ENCODE assay signal across 8 cellular contexts in the genomic region with DNA sequence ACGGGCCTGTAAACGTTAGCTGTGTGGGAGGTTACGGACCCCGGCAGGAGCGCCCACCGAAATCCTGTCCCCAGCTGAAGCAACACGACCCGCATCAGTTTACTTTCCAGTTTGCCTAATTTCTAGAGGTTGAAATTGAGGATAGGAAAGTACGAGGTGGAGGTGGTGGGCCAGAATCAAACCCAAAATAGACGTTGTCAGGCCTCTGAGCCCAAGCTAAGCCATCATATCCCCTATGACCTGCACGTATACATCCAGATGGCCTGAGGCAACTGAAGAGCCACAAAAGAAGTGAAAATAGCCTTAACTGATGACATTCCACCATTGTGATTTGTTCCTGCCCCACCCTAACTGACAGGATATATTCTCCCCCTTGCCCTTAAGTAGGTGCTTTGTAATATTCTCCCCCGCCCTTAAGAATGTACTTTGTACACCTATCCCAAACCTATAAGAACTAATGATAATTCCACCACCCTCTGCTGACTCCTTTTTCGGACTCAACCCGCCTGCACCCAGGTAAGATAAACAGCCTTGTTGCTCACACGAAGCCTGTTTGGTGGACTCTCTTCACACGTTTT. TPM values are rescaled to one million over a fixed set of nuclear protein-coding genes. Genes with fewer than 3 reads are reported as not detected.
A peak's percentile ranks its signal among the peaks of the same experiment; 100 is the strongest.
DNase-seq lines count a peak whose midpoint lies in the region; ATAC-seq and TF ChIP-seq lines count a peak whose summit lies in the region.
"Not testable (repeated sequence)": the region's sequence is repeated elsewhere in the genome, so short reads cannot be mapped to it uniquely, and the experiment has no call there.

No MANE protein-coding gene starts in this region.

- not testable (repeated sequence) for DNase-seq in Calu3; right atrium auricular region (ENCODE audit: low spot score); nephron progenitor cell; thoracic aorta (ENCODE audit: low spot score)
- peak; percentile 57 for DNase-seq in mammary epithelial cell

- peak overlapping the region in 1 of 3 experiments; percentile 55 for H3K4me3 ChIP-seq in mammary epithelial cell (replicated peaks in 1 of 3; ENCODE audit: insufficient read depth in 1 of 3, low read depth in 2 of 3, low read length in 3 of 3)
- peak overlapping the region; percentile 68 to 79 for H3K4me3 ChIP-seq in right atrium auricular region
- peak overlapping the region; percentile 94 for H3K4me3 ChIP-seq in thoracic aorta

- intact Hi-C loops in Calu3 (cut with micrococcal nuclease; ENCODE audit: unreplicated experiment); mammary epithelial cell (cut with micrococcal nuclease): not testable (repeated sequence)

- peak overlapping the region; percentile 53 for H3K4me2 ChIP-seq in mammary epithelial cell (ENCODE audit: insufficient read depth, low read depth, low read length)

- H3K9ac ChIP-seq in mammary epithelial cell (ENCODE audit: insufficient read depth, low read length), result peak overlapping the region; percentile 46

- H2AFZ ChIP-seq in mammary epithelial cell (ENCODE audit: low read depth, low read length), result peak overlapping the region; percentile 78

- H3K36me3 Mint-ChIP-seq in Calu3 (ENCODE audit: insufficient read depth, unreplicated experiment), result peaks cover 21% of the 10 kb centered on the region
- H3K36me3 Mint-ChIP-seq in nephron progenitor cell (ENCODE audit: low read depth), result not testable (repeated sequence)

- H3K4me1 Mint-ChIP-seq in Calu3 (ENCODE audit: low read depth, unreplicated experiment) (peaks cover 18% of the 10 kb centered on the region), nephron progenitor cell (peaks cover 50% of the 10 kb centered on the region)

- TF ChIP-seq CTCF in Calu3 (IDR thresholded peaks at IDR 0.05; ENCODE audit: unreplicated experiment); VCaP (conservative IDR thresholded peaks at IDR 0.05); mammary epithelial cell (conservative IDR thresholded peaks at IDR 0.05 in 1 of 2, IDR thresholded peaks at IDR 0.05 in 1 of 2; ENCODE audit: extremely low read depth in 1 of 2, insufficient read depth in 1 of 2, low read depth in 1 of 2, low read length in 2 of 2); right atrium auricular region (IDR thresholded peaks at IDR 0.05); nephron progenitor cell (IDR thresholded peaks at IDR 0.05); thoracic aorta (IDR thresholded peaks at IDR 0.05): not testable (repeated sequence)

- peaks cover 32% of the 10 kb centered on the region for H3K4me1 ChIP-seq in mammary epithelial cell (ENCODE audit: insufficient read depth, low read length)
- peaks cover 0 to 20% of the 10 kb centered on the region in 2 donors for H3K4me1 ChIP-seq in right atrium auricular region
- peaks cover 10 to 22% of the 10 kb centered on the region in 2 donors for H3K4me1 ChIP-seq in thoracic aorta (ENCODE audit: control insufficient read depth in 1 of 2, low read depth in 2 of 2)

- H3K27ac ChIP-seq in VCaP (peak overlapping the region; percentile 92), mammary epithelial cell (ENCODE audit: insufficient read depth, low read depth, low read length) (peak overlapping the region; percentile 83), right atrium auricular region (peak overlapping the region; percentile 76 to 86), thoracic aorta (peak overlapping the region; percentile 79 to 83)

- H3K27ac Mint-ChIP-seq in Calu3 (ENCODE audit: unreplicated experiment), result peak overlapping the region; percentile 38
- H3K27ac Mint-ChIP-seq in nephron progenitor cell, result peak overlapping the region; percentile 93

- H3K4me3 Mint-ChIP-seq in Calu3 (ENCODE audit: low read depth, unreplicated experiment), result peak overlapping the region; percentile 75
- H3K4me3 Mint-ChIP-seq in nephron progenitor cell, result peak overlapping the region; percentile 78

- H4K20me1 ChIP-seq in mammary epithelial cell (ENCODE audit: insufficient read depth, low read length), result not testable (repeated sequence)

- H3K9me3 ChIP-seq in mammary epithelial cell (replicated peaks; ENCODE audit: insufficient read depth, low read length); right atrium auricular region; thoracic aorta: not testable (repeated sequence)

- 19% methylated on average over 16 of the region's 16 CpGs for WGBS in mammary epithelial cell (ENCODE audit: low coverage, missing lambda C conversion rate)

- CTCF ChIA-PET in Calu3 (lab: Charles Lee), result interaction anchor here (0.7 to 1.5 kb wide), 8 partner anchors 17 to 200 kb away, joined by 3 to 7 read pairs (median 5); a partner anchor contains a TSS
- CTCF ChIA-PET in mammary epithelial cell (lab: Charles Lee; ENCODE audit: low non-redundant PET), result interaction anchor here (0.6 to 1.3 kb wide), 4 partner anchors 43 to 373 kb away, joined by 3 to 10 read pairs (median 7); a partner anchor contains a TSS

- H3K79me2 ChIP-seq in mammary epithelial cell (ENCODE audit: insufficient read depth, low read length), result peaks cover 41% of the 10 kb centered on the region

- not testable (repeated sequence) for H3K27me3 ChIP-seq in mammary epithelial cell (ENCODE audit: insufficient read depth, low read length); right atrium auricular region; thoracic aorta (replicated peaks; ENCODE audit: insufficient read depth)

- BruUV-seq in Calu3 (replicated peaks; lab: Mats Ljungman, UMichigan), result TSS peak; percentile 98
- TSS peak; percentile 92 for BruUV-seq in mammary epithelial cell (replicated peaks; lab: Mats Ljungman, UMichigan)

- dilution Hi-C loops in mammary epithelial cell (cut with HindIII; ENCODE audit: low sequenced_read_pairs), result not testable (repeated sequence)

- H3K9me3 Mint-ChIP-seq in Calu3 (ENCODE audit: low read depth, unreplicated experiment); nephron progenitor cell: not testable (repeated sequence)

- ATAC-seq in GM21723 (IDR thresholded peaks at IDR 0.05; ENCODE audit: unreplicated experiment) (peak; percentile 25), HG03460 (IDR thresholded peaks at IDR 0.05; ENCODE audit: unreplicated experiment) (peak; percentile 7)
- not testable (repeated sequence) for ATAC-seq in thoracic aorta (ENCODE audit: insufficient number of reproducible peaks, low FRiP score, low read depth)

- H3K27me3 Mint-ChIP-seq in Calu3 (ENCODE audit: unreplicated experiment); nephron progenitor cell (ENCODE audit: low read depth, poor library complexity): not testable (repeated sequence)

- not testable (repeated sequence) for H3K36me3 ChIP-seq in mammary epithelial cell (ENCODE audit: insufficient read depth, low read length); right atrium auricular region; thoracic aorta

- in situ Hi-C loops in mammary epithelial cell (cut with MboI; ENCODE audit: low sequenced_read_pairs in 2 of 2), result not testable (repeated sequence)

RNA-seq across cellular contexts. Expression of a gene that starts 0.6 kb away (rescaled TPM):
- total RNA-seq in Calu3 (2022) (14.7 and 15.8 TPM in 2 replicates), mammary epithelial cell (10 to 100 TPM; 14.8 to 15.9 TPM), right atrium auricular region (10 to 100 TPM; 10.1 to 11.3 TPM), thoracic aorta (10 to 100 TPM; 13.0 to 24.1 TPM)
- polyA plus RNA-seq in mammary epithelial cell, result 17.4 TPM
- 49.8 TPM for polyA minus RNA-seq in mammary epithelial cell

RNA-seq across cellular contexts. Expression of a gene that starts 57.2 kb away (rescaled TPM):
- total RNA-seq in Calu3 (2022) (53.0 and 60.4 TPM in 2 replicates), mammary epithelial cell (10 to 100 TPM; 32.0 to 39.9 TPM), right atrium auricular region (1 to 10 TPM; 7.1 to 7.8 TPM), thoracic aorta (10 to 100 TPM; 24.3 to 58.9 TPM)
- 17.4 TPM for polyA plus RNA-seq in mammary epithelial cell
- 20.9 TPM for polyA minus RNA-seq in mammary epithelial cell
